8 cellular contexts compared by ENCODE assay signal in genomic region chr2:231786917-231787292, GRCh38. TPM values are rescaled to one million over a fixed set of nuclear protein-coding genes. Genes with fewer than 3 reads are reported as not detected.
A peak's percentile ranks its signal among the peaks of the same experiment; 100 is the strongest.
DNase-seq lines count a peak whose midpoint lies in the region; TF ChIP-seq lines count a peak whose summit lies in the region.

No MANE protein-coding gene starts in this region.

- H3K27me3 ChIP-seq in DOHH2 (ENCODE audit: control insufficient read depth, low read length) (no peaks in the 10 kb centered on the region), esophagus squamous epithelium (no peaks in the 10 kb centered on the region), prostate gland (replicated peaks; ENCODE audit: insufficient read depth) (no peaks in the 10 kb centered on the region), adrenal gland (no peaks in the 10 kb centered on the region)

- DNase-seq in RKO (ENCODE audit: low spot score), result peak; percentile 33
- DNase-seq in esophagus squamous epithelium (lab: John Stamatoyannopoulos, UW), result no peak
- no peak for DNase-seq in prostate gland (ENCODE audit: low spot score)
- DNase-seq in nucleus accumbens (lab: John Stamatoyannopoulos, UW), result no peak
- no peak for DNase-seq in retina
- no peak for DNase-seq in HT-29 (ENCODE audit: low spot score)
- DNase-seq in adrenal gland, result no peak

- H3K4me2 ChIP-seq in DOHH2 (ENCODE audit: low read length), result peak overlapping the region; percentile 90

- H3F3A ChIP-seq in DOHH2 (ENCODE audit: control insufficient read depth, insufficient read depth), result no peaks in the 10 kb centered on the region

- H3K9me3 ChIP-seq in DOHH2 (ENCODE audit: control insufficient read depth, insufficient read depth, low read length) (no peaks in the 10 kb centered on the region), esophagus squamous epithelium (no peaks in the 10 kb centered on the region), prostate gland (no peaks in the 10 kb centered on the region), adrenal gland (replicated peaks in 1 of 3) (no peaks in the 10 kb centered on the region)

- no peaks in the 10 kb centered on the region for H3K9me2 ChIP-seq in DOHH2 (replicated peaks; ENCODE audit: control insufficient read depth, low read length)

- TF ChIP-seq POLR2A in esophagus squamous epithelium (IDR thresholded peaks at IDR 0.05) (no peak), prostate gland (IDR thresholded peaks at IDR 0.05) (no peak), adrenal gland (IDR thresholded peaks at IDR 0.05) (no peak)

- peaks cover 33% of the 10 kb centered on the region for H3K36me3 ChIP-seq in DOHH2 (ENCODE audit: control insufficient read depth, low read length)
- H3K36me3 ChIP-seq in esophagus squamous epithelium, result peaks cover 2 to 36% (median 6%) of the 10 kb centered on the region in 3 donors
- H3K36me3 ChIP-seq in prostate gland, result no peaks in the 10 kb centered on the region
- H3K36me3 ChIP-seq in adrenal gland (replicated peaks in 1 of 2), result peaks cover 0 to 11% of the 10 kb centered on the region in 2 donors

- intact Hi-C loops in esophagus squamous epithelium (cut with DNase I), result loop anchor here (10.0 kb wide), 1 partner anchor 112 kb away; no protein-coding TSS in a partner anchor
- intact Hi-C loops in prostate gland (cut with DNase I), result loop anchor here (10.0 kb wide), 1 partner anchor 178 kb away; the partner anchor contains the start of gene DIS3L2
- intact Hi-C loops in adrenal gland (cut with DNase I), result no loop called here

- H3K27ac ChIP-seq in DOHH2 (ENCODE audit: low read depth, low read length) (no peak overlapping the region), esophagus squamous epithelium (peak overlapping the region; percentile 71 to 82 (median 78)), prostate gland (no peak overlapping the region), adrenal gland (peak overlapping the region in 1 of 5 donors; percentile 72)

- H3K4me1 ChIP-seq in DOHH2 (ENCODE audit: control insufficient read depth, low read length) (peaks cover 42% of the 10 kb centered on the region), esophagus squamous epithelium (peaks cover 25 to 63% (median 37%) of the 10 kb centered on the region in 3 donors), prostate gland (replicated peaks) (no peaks in the 10 kb centered on the region), adrenal gland (replicated peaks in 1 of 2) (peaks cover 48 to 65% of the 10 kb centered on the region in 2 donors)

- TF ChIP-seq CTCF in DOHH2 (IDR thresholded peaks at IDR 0.05; ENCODE audit: low read depth, low read length, poor library complexity, severe bottlenecking) (no peak), esophagus squamous epithelium (IDR thresholded peaks at IDR 0.05) (no peak), prostate gland (IDR thresholded peaks at IDR 0.05) (no peak), adrenal gland (IDR thresholded peaks at IDR 0.05) (peak in 1 of 6 experiments; percentile 0)

- H3K4me3 ChIP-seq in DOHH2 (ENCODE audit: low read length) (peak overlapping the region; percentile 92), esophagus squamous epithelium (peak overlapping the region; percentile 81 to 99 (median 92)), prostate gland (peak overlapping the region; percentile 69 to 95), adrenal gland (peak overlapping the region in 2 of 4 donors; percentile 74 to 98)

- H3K79me2 ChIP-seq in DOHH2 (ENCODE audit: control insufficient read depth, low read length), result peaks cover 94% of the 10 kb centered on the region

- peaks cover 10% of the 10 kb centered on the region for H4K20me1 ChIP-seq in DOHH2 (ENCODE audit: control insufficient read depth, insufficient read depth, low read depth, low read length)

- 7 to 13% methylated on average over 11 of the region's 11 CpGs for WGBS in esophagus squamous epithelium, 2 donors
- 8% methylated on average over 11 of the region's 11 CpGs for WGBS in prostate gland
- WGBS in adrenal gland, 4 donors, result 17 to 22% (median 20%) methylated on average over 11 of the region's 11 CpGs

RNA-seq across cellular contexts. Expression of gene COPS7B, which starts 0.7 kb away (rescaled TPM):
- total RNA-seq in esophagus squamous epithelium (10 to 100 TPM; 10.7 to 23.2 (median 22.1) TPM), prostate gland (10 to 100 TPM; 20.4 to 42.7 TPM), adrenal gland (10 to 100 TPM; 20.8 to 48.6 (median 33.7) TPM)
- total RNA-seq in HT-29 (2014; rRNA removed; shearing (Covaris generic)), result 35.4 and 40.3 TPM in 2 replicates
- 10 to 100 TPM; 33.9 to 44.7 (median 41.3) TPM for polyA plus RNA-seq in adrenal gland

RNA-seq across cellular contexts. Expression of gene PDE6D, which starts 5.8 kb away (rescaled TPM):
- 10 to 100 TPM; 13.5 to 24.0 (median 16.1) TPM for total RNA-seq in esophagus squamous epithelium
- total RNA-seq in prostate gland, result 10 to 100 TPM; 17.3 to 31.8 TPM
- 8.2 and 10.6 TPM in 2 replicates for total RNA-seq in HT-29 (2014; rRNA removed; shearing (Covaris generic))
- total RNA-seq in adrenal gland, result 10 to 100 TPM; 33.0 to 65.3 (median 43.1) TPM
- polyA plus RNA-seq in adrenal gland, result 10 to 100 TPM; 27.5 to 47.2 (median 40.5) TPM

Comparison
In these comparisons a context has a peak if more than half of its experiments do, and no peak if none do; other contexts are left out.
1. H3K27ac ChIP-seq: peak in esophagus squamous epithelium (4 of 4); none in DOHH2 (single experiment) and prostate gland (0 of 2).
2. intact Hi-C loops: an anchor here in esophagus squamous epithelium (10.0 kb wide) and prostate gland (10.0 kb wide); none called in adrenal gland.